In genomic region chr13:90757127-90757680, GRCh38 we compare ENCODE assay signal across 24 cellular contexts.
DNase-seq lines count a peak whose midpoint lies in the region.
"Had no signal": no experiment of that assay in that cellular context is flagged by ENCODE, and none has a peak within 500 bp of the region (broad histone marks: within the 10 kb centered on the region; RNA-seq: fewer than 3 reads in every experiment).

No MANE protein-coding gene starts in this region.

- H3K9ac ChIP-seq in mesenchymal stem cell (ENCODE audit: low read length), result peak overlapping the region; percentile 3
- H3K9ac ChIP-seq: neural progenitor cell had no signal

- 74% methylated on average over 2 of the region's 2 CpGs for whole genome bisulfite sequencing in mesenchymal stem cell

- peak overlapping the region in 1 of 2 experiments; percentile 72 for H3K4me3 ChIP-seq in mesenchymal stem cell (ENCODE audit: insufficient read depth in 1 of 2, low read depth in 1 of 2, low read length in 2 of 2)
- H3K4me3 ChIP-seq: dorsolateral prefrontal cortex, gastrocnemius medialis, GM23338, neural progenitor cell, SJCRH30, suprapubic skin, uterus had no signal

- H4K91ac ChIP-seq in mesenchymal stem cell (ENCODE audit: low read length), result no peak overlapping the region

- H2BK15ac ChIP-seq in mesenchymal stem cell (ENCODE audit: low read depth, poor library complexity, severe bottlenecking), result no peak overlapping the region

- H3K27ac ChIP-seq in mesenchymal stem cell (ENCODE audit: low read length, poor library complexity, severe bottlenecking), result no peak overlapping the region
- H3K27ac ChIP-seq in substantia nigra (ENCODE audit: low read depth, low read length, poor library complexity, severe bottlenecking), result no peak overlapping the region
- H3K27ac ChIP-seq: dorsolateral prefrontal cortex, gastrocnemius medialis, neural progenitor cell, SJCRH30, suprapubic skin, uterus had no signal

- no peak overlapping the region for H2BK12ac ChIP-seq in mesenchymal stem cell (ENCODE audit: low read length in 2 of 2)

- no peak overlapping the region for H3K4me2 ChIP-seq in mesenchymal stem cell (ENCODE audit: low read length, poor library complexity, severe bottlenecking)
- H3K4me2 ChIP-seq: GM23338, neural progenitor cell had no signal

- no peaks in the 10 kb centered on the region for H3K36me3 ChIP-seq in mesenchymal stem cell (ENCODE audit: control insufficient read depth in 1 of 2, insufficient read depth in 2 of 2, low read depth in 1 of 2, low read length in 2 of 2)
- H3K36me3 ChIP-seq: gastrocnemius medialis, neural progenitor cell, SJCRH30, suprapubic skin, uterus had no signal

- H3K4ac ChIP-seq in mesenchymal stem cell (ENCODE audit: low read depth in 1 of 2, low read length in 2 of 2), result no peak overlapping the region

- H3K18ac ChIP-seq in mesenchymal stem cell (ENCODE audit: low read depth in 1 of 2, low read length in 2 of 2), result no peak overlapping the region

- no peaks in the 10 kb centered on the region for H3K79me1 ChIP-seq in mesenchymal stem cell (replicated peaks; ENCODE audit: low read length, poor library complexity, severe bottlenecking)

- DNase-seq in COR-L47 (lab: John Stamatoyannopoulos, UW), result peak; percentile 25
- peak; percentile 6 for DNase-seq in HT1080 (ENCODE audit: low read depth)
- peak; percentile 30 for DNase-seq in OCI-M1 (lab: John Stamatoyannopoulos, UW)
- no peak for DNase-seq in mesenchymal stem cell
- no peak for DNase-seq in stimulated activated CD4-positive, alpha-beta T cell treated with anti-CD3 and anti-CD28 coated beads, Interleukin-15, amount 100 ng/mL, for 24 hours
- DNase-seq in OCI-M2 (lab: John Stamatoyannopoulos, UW; ENCODE audit: unreplicated experiment), result no peak
- no peak for DNase-seq in substantia nigra (lab: John Stamatoyannopoulos, UW)
- DNase-seq: activated CD4-positive, alpha-beta T cell treated with anti-CD3 and anti-CD28 coated beads for 36 hours; activated naive CD4-positive, alpha-beta T cell treated with anti-CD3 and anti-CD28 coated beads for 36 hours; activated T-cell treated with anti-CD3 and anti-CD28 coated beads, Interleukin-2, amount 50 U/mL, for 48 hours; AML-193; CD8-positive, alpha-beta T cell; dorsolateral prefrontal cortex; gastrocnemius medialis; islet precursor cell; Karpas-422; NCI-H1436 treated with DMSO at 0.1 percent for 48 hours; SJCRH30; stimulated activated CD4-positive, alpha-beta T cell treated with anti-CD3 and anti-CD28 coated beads, Interleukin-1b, Interleukin-23, amount 100 ng/mL, for 48 hours; T-cell; uterus had no signal

- H4K8ac ChIP-seq in mesenchymal stem cell (ENCODE audit: low read length), result peak overlapping the region; percentile 23

- no peak overlapping the region for H2AK5ac ChIP-seq in mesenchymal stem cell (ENCODE audit: low read length, severe bottlenecking)

- no peak overlapping the region for H3K23ac ChIP-seq in mesenchymal stem cell (ENCODE audit: low read length in 2 of 2)

- H3K9me3 ChIP-seq in mesenchymal stem cell (ENCODE audit: control insufficient read depth, low read length), result no peaks in the 10 kb centered on the region
- H3K9me3 ChIP-seq: gastrocnemius medialis, SJCRH30, suprapubic skin, uterus had no signal

- H3K4me1 ChIP-seq in mesenchymal stem cell (ENCODE audit: control insufficient read depth, insufficient read depth, low read depth, low read length), result no peaks in the 10 kb centered on the region
- H3K4me1 ChIP-seq: gastrocnemius medialis, neural progenitor cell, SJCRH30, suprapubic skin, uterus had no signal

- no peak overlapping the region for H3K14ac ChIP-seq in mesenchymal stem cell (ENCODE audit: low read length in 2 of 2)

- no peaks in the 10 kb centered on the region for H3K27me3 ChIP-seq in mesenchymal stem cell (ENCODE audit: control insufficient read depth in 1 of 2, insufficient read depth in 1 of 2, low read length in 2 of 2)
- H3K27me3 ChIP-seq: dorsolateral prefrontal cortex, gastrocnemius medialis, neural progenitor cell, SJCRH30, suprapubic skin, uterus had no signal

- H2AFZ ChIP-seq in mesenchymal stem cell (ENCODE audit: low read depth, low read length), result no peak overlapping the region
- H2AFZ ChIP-seq: GM23338, neural progenitor cell had no signal

- H2BK5ac ChIP-seq in mesenchymal stem cell (ENCODE audit: low read depth, low read length, poor library complexity, severe bottlenecking), result no peak overlapping the region

- no peak overlapping the region for H2BK120ac ChIP-seq in mesenchymal stem cell (ENCODE audit: low read depth, low read length)

Comparison
In these comparisons a context has a peak if more than half of its experiments do, and no peak if none do; other contexts are left out.
1. DNase-seq: peak in COR-L47 (single experiment), HT1080 (single experiment) and OCI-M1 (single experiment); none in mesenchymal stem cell (single experiment), stimulated activated CD4-positive, alpha-beta T cell treated with anti-CD3 and anti-CD28 coated beads, Interleukin-15, amount 100 ng/mL, for 24 hours (single experiment), OCI-M2 (single experiment) and substantia nigra (0 of 49).